14 cellular contexts compared by ENCODE assay signal in the genomic region with DNA sequence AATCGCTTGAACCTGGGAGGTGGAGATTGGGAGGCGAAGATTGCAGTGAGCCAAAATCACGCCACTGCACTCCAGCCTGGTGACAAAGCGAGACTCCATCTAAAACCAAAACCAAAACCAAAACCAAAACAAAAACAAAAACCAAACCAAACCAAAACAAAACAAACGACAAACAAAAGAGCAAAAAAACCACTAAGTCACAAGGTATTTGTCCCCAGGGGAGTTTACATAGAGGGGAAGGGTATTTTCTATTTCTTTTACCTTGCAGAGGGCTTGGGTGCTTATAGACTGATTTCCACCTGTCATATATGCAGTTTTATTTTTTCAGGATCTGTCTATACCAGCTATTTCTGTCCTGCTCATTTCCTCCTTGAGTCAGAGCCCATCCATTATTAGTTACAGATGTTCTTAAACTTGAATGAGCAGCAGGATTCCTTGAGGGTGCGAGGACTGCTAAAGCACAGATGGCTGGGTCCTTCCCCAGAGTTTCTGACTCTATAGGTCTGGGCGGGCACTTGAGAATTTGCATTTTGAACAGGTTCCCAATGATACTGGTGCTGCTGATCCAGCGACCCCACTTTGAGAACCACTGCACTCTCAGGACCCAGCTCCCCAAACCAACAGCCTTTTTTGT.
"Had no signal": no experiment of that assay in that cellular context is flagged by ENCODE, and none has a peak within 500 bp of the region (broad histone marks: within the 10 kb centered on the region; RNA-seq: fewer than 3 reads in every experiment).

No MANE protein-coding gene starts in this region.

- H3K9me3 Mint-ChIP-seq: activated naive CD8-positive, alpha-beta T cell treated with anti-CD3 and anti-CD28 coated beads, Interleukin-2, amount 10 ng/mL, durations not matched to agents 7 days and 5 days; activated T-cell treated with anti-CD3 and anti-CD28 coated beads, Interleukin-2, amount 50 U/mL, for 72 hours had no signal

- H3K36me3 Mint-ChIP-seq: activated naive CD8-positive, alpha-beta T cell treated with anti-CD3 and anti-CD28 coated beads, Interleukin-2, amount 10 ng/mL, durations not matched to agents 7 days and 5 days had no signal

- H3K27ac Mint-ChIP-seq: activated naive CD8-positive, alpha-beta T cell treated with anti-CD3 and anti-CD28 coated beads, Interleukin-2, amount 10 ng/mL, durations not matched to agents 7 days and 5 days; activated T-cell treated with anti-CD3 and anti-CD28 coated beads, Interleukin-2, amount 50 U/mL, for 72 hours; nephron progenitor cell; type B pancreatic cell had no signal

- H3K27me3 Mint-ChIP-seq: type B pancreatic cell had no signal

- ATAC-seq: activated T-cell treated with anti-CD3 and anti-CD28 coated beads, Interleukin-2, amount 50 U/mL, for 72 hours; esophagus mucosa had no signal

- H3K4me3 ChIP-seq: ascending aorta, left ventricle myocardium inferior, sigmoid colon, suprapubic skin had no signal

- H3K4me1 Mint-ChIP-seq: nephron progenitor cell had no signal

- DNase-seq: activated CD4-positive, alpha-beta T cell treated with anti-CD3 and anti-CD28 coated beads, Interleukin-2, amount 50 U/mL, for 4 hours; activated CD4-positive, CD25-positive, alpha-beta regulatory T cell treated with anti-CD3 and anti-CD28 coated beads, Interleukin-2, amount 50 U/mL, for 72 hours; activated naive CD8-positive, alpha-beta T cell treated with anti-CD3 and anti-CD28 coated beads, Interleukin-2, amount 10 ng/mL, durations not matched to agents 7 days and 5 days; activated T-cell treated with anti-CD3 and anti-CD28 coated beads, Interleukin-2, amount 50 U/mL, for 72 hours; left ventricle myocardium inferior; mesenchymal stem cell; nephron progenitor cell; sigmoid colon; stimulated activated CD4-positive, alpha-beta T cell treated with anti-CD3 and anti-CD28 coated beads, Interleukin-2, amount 100 ng/mL, for 24 hours; stimulated activated naive CD4-positive, alpha-beta T cell treated with Interleukin-2 at 50 U/mL for 16 hours had no signal

- H3K4me3 Mint-ChIP-seq: activated naive CD8-positive, alpha-beta T cell treated with anti-CD3 and anti-CD28 coated beads, Interleukin-2, amount 10 ng/mL, durations not matched to agents 7 days and 5 days; activated T-cell treated with anti-CD3 and anti-CD28 coated beads, Interleukin-2, amount 50 U/mL, for 72 hours; nephron progenitor cell; type B pancreatic cell had no signal
